Comparison of ENCODE assay signal across 13 cellular contexts in genomic region chr2:190701586-190701985, GRCh38. TPM values are rescaled to one million over a fixed set of nuclear protein-coding genes. Genes with fewer than 3 reads are reported as not detected.
DNase-seq lines count a peak whose midpoint lies in the region; ATAC-seq lines count a peak whose summit lies in the region.
"Had no signal": no experiment of that assay in that cellular context is flagged by ENCODE, and none has a peak within 500 bp of the region (broad histone marks: within the 10 kb centered on the region; RNA-seq: fewer than 3 reads in every experiment).

No MANE protein-coding gene starts in this region.

- peak; percentile 47 for DNase-seq in kidney tubule cell (ENCODE audit: low spot score)
- DNase-seq in mesenteric fat pad (ENCODE audit: low spot score), result no peak
- DNase-seq in medulla oblongata (ENCODE audit: extremely low spot score), result no peak
- DNase-seq: activated CD4-positive, alpha-beta T cell treated with anti-CD3 and anti-CD28 coated beads for 48 hours; GDM1; KBM-7; NCI-H187 treated with DMSO at 0.1 percent for 48 hours; sigmoid colon; SW 1271 had no signal

- ATAC-seq in GM18909 (IDR thresholded peaks at IDR 0.05; ENCODE audit: poor library complexity, unreplicated experiment), result peak; percentile 72
- peak; percentile 69 for ATAC-seq in GM21717 (IDR thresholded peaks at IDR 0.05; ENCODE audit: unreplicated experiment)
- ATAC-seq in HG03354 (IDR thresholded peaks at IDR 0.05; ENCODE audit: poor library complexity, severe bottlenecking, unreplicated experiment), result peak; percentile 77
- ATAC-seq in HG03460 (IDR thresholded peaks at IDR 0.05; ENCODE audit: unreplicated experiment), result no peak

RNA-seq across cellular contexts. Expression of gene NAB1, which starts 52.7 kb away (rescaled TPM):
- 44.6 TPM for total RNA-seq in mesenteric fat pad
